Comparison of ENCODE assay signal across 29 cellular contexts in the genomic region with DNA sequence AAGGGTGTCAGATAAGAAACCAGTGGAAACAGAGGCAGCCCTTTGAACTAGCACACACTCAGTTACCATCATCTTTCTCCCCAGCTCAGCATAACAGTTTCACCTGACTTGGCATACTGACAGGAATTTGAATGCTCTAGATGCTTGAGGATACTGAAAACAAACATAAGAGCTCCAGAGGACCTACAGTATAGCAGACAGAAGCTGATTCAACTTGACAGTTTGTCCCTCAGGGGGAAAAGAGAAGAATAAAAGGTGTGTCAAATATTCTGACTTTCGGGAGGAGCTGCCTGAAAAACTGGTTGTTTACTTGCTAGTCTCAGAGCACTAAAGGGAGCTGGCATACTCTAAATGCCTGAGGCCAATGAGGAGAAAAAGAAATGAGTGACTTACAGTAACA. TPM values are rescaled to one million over a fixed set of nuclear protein-coding genes. Genes with fewer than 3 reads are reported as not detected.
DNase-seq lines count a peak whose midpoint lies in the region; ATAC-seq and TF ChIP-seq lines count a peak whose summit lies in the region.
"Had no signal": no experiment of that assay in that cellular context is flagged by ENCODE, and none has a peak within 500 bp of the region (broad histone marks: within the 10 kb centered on the region; RNA-seq: fewer than 3 reads in every experiment).

No MANE protein-coding gene starts in this region.

- H3K4me1 Mint-ChIP-seq in natural killer cell treated with Interleukin-12 subunit alpha and Interleukin-12 subunit beta and Interleukin-15 and Interleukin-18, amount 100 ng/mL, for 72 hours (ENCODE audit: low read depth in 2 of 2): no peaks in the 10 kb centered on the region
- H3K4me1 Mint-ChIP-seq: nephron progenitor cell; stimulated activated naive B cell treated with anti-CD40 and anti-IgM and Interleukin-4, amounts not matched to agents 10 μg/mL and 1 μg/mL and 100 μg/mL, for 72 hours had no signal

- no peaks in the 10 kb centered on the region for H3K36me3 ChIP-seq in breast epithelium
- H3K36me3 ChIP-seq: BLaER1 treated with 17β-estradiol and CSF1 and Interleukin-3, amounts not matched to agents 10 nM and 100 nM; left ventricle myocardium inferior; pancreas; right atrium auricular region; vagina had no signal

- no peaks in the 10 kb centered on the region for H3K27me3 Mint-ChIP-seq in natural killer cell treated with Interleukin-12 subunit alpha and Interleukin-12 subunit beta and Interleukin-15 and Interleukin-18, amount 100 ng/mL, for 72 hours
- H3K27me3 Mint-ChIP-seq: stimulated activated naive B cell treated with anti-CD40 and anti-IgM and Interleukin-4, amounts not matched to agents 10 μg/mL and 1 μg/mL and 100 μg/mL, for 72 hours had no signal

- H3K9me3 Mint-ChIP-seq in natural killer cell treated with Interleukin-12 subunit alpha and Interleukin-12 subunit beta and Interleukin-15 and Interleukin-18, amount 100 ng/mL, for 72 hours: peaks cover 36% of the 10 kb centered on the region

- no peak overlapping the region for H3K27ac ChIP-seq in breast epithelium
- no peak overlapping the region for H3K27ac ChIP-seq in epithelial cell of prostate
- H3K27ac ChIP-seq: BLaER1 treated with 17β-estradiol and CSF1 and Interleukin-3, amounts not matched to agents 10 nM and 100 nM; left ventricle myocardium inferior; pancreas; right atrium auricular region; SK-N-MC; vagina had no signal

- in situ Hi-C loops in T47D (cut with HindIII; ENCODE audit: low pct_unique_long_range_greater_than_20kb, low sequenced_read_pairs): no loop called here
- in situ Hi-C loops in KBM-7 (cut with MboI; ENCODE audit: low pct_unique_long_range_greater_than_20kb, low sequenced_read_pairs): no loop called here

- peaks cover 0 to 10% of the 10 kb centered on the region in 2 donors for H3K9me3 ChIP-seq in breast epithelium
- H3K9me3 ChIP-seq: pancreas, vagina had no signal

- peak; percentile 38 to 92 for DNase-seq in T47D (ENCODE audit: low read depth in 1 of 2, low spot score in 1 of 2)
- no peak for DNase-seq in breast epithelium (ENCODE audit: low spot score in 2 of 2)
- peak; percentile 75 for DNase-seq in NCI-H1105 treated with DMSO at 0.1 percent for 48 hours (lab: John Stamatoyannopoulos, UW)
- DNase-seq in epithelial cell of prostate (ENCODE audit: low read depth, low spot score): peak; percentile 20
- DNase-seq in natural killer cell treated with Interleukin-12 subunit alpha and Interleukin-12 subunit beta and Interleukin-15 and Interleukin-18, amount 100 ng/mL, for 72 hours (ENCODE audit: low spot score): no peak
- no peak for DNase-seq in KBM-7
- no peak for DNase-seq in nucleus accumbens (lab: John Stamatoyannopoulos, UW)
- DNase-seq in superior temporal gyrus (ENCODE audit: extremely low spot score): no peak
- DNase-seq: activated CD4-positive, alpha-beta T cell treated with anti-CD3 and anti-CD28 coated beads for 4 hours; activated T-cell treated with anti-CD3 and anti-CD28 coated beads, Interleukin-2, amount 50 U/mL, for 4 hours; erythroblast; foreskin fibroblast; HFFc6; immature natural killer cell; left ventricle myocardium inferior; NCI-H1048; NCI-H2081; NCI-H510A treated with DMSO at 0.1 percent for 48 hours; nephron progenitor cell; pancreas; stimulated activated CD4-positive, alpha-beta T cell treated with anti-CD3 and anti-CD28 coated beads, Interleukin-4, amount 100 ng/mL, for 24 hours; stimulated activated naive B cell treated with anti-CD40 and anti-IgM and Interleukin-4, amounts not matched to agents 10 μg/mL and 1 μg/mL and 100 μg/mL, for 72 hours had no signal

- no peak for TF ChIP-seq CTCF in breast epithelium (IDR thresholded peaks at IDR 0.05)

- TF ChIP-seq POLR2A in breast epithelium (IDR thresholded peaks at IDR 0.05): no peak

- H3K27ac Mint-ChIP-seq in natural killer cell treated with Interleukin-12 subunit alpha and Interleukin-12 subunit beta and Interleukin-15 and Interleukin-18, amount 100 ng/mL, for 72 hours: no peak overlapping the region
- H3K27ac Mint-ChIP-seq: HFFc6; immature natural killer cell; nephron progenitor cell; stimulated activated naive B cell treated with anti-CD40 and anti-IgM and Interleukin-4, amounts not matched to agents 10 μg/mL and 1 μg/mL and 100 μg/mL, for 72 hours; T-helper 1 cell treated with Interleukin-12 subunit alpha and Interleukin-12 subunit beta and Interleukin-4 antibody, amounts not matched to agents 30 μg/mL and 1 μg/mL, for 36 hours had no signal

- no peaks in the 10 kb centered on the region for H3K4me1 ChIP-seq in breast epithelium
- H3K4me1 ChIP-seq: BLaER1 treated with 17β-estradiol and CSF1 and Interleukin-3, amounts not matched to agents 10 nM and 100 nM; left ventricle myocardium inferior; pancreas; right atrium auricular region; vagina had no signal

- H3K4me3 Mint-ChIP-seq in natural killer cell treated with Interleukin-12 subunit alpha and Interleukin-12 subunit beta and Interleukin-15 and Interleukin-18, amount 100 ng/mL, for 72 hours: no peak overlapping the region
- H3K4me3 Mint-ChIP-seq: activated T-cell treated with anti-CD3 and anti-CD28 coated beads, Interleukin-2, amount 50 U/mL, for 4 hours; HFFc6; immature natural killer cell; nephron progenitor cell; stimulated activated naive B cell treated with anti-CD40 and anti-IgM and Interleukin-4, amounts not matched to agents 10 μg/mL and 1 μg/mL and 100 μg/mL, for 72 hours; T-helper 1 cell treated with Interleukin-12 subunit alpha and Interleukin-12 subunit beta and Interleukin-4 antibody, amounts not matched to agents 30 μg/mL and 1 μg/mL, for 36 hours had no signal

- intact Hi-C loops in breast epithelium (cut with DNase I; ENCODE audit: low total_unique reads): no loop called here

- ATAC-seq in natural killer cell treated with Interleukin-12 subunit alpha and Interleukin-12 subunit beta and Interleukin-15 and Interleukin-18, amount 100 ng/mL, for 72 hours: no peak
- ATAC-seq: activated T-cell treated with anti-CD3 and anti-CD28 coated beads, Interleukin-2, amount 50 U/mL, for 4 hours; pancreas; stimulated activated naive B cell treated with anti-CD40 and anti-IgM and Interleukin-4, amounts not matched to agents 10 μg/mL and 1 μg/mL and 100 μg/mL, for 72 hours had no signal

- no peak overlapping the region for H3K4me3 ChIP-seq in breast epithelium
- H3K4me3 ChIP-seq: BLaER1 treated with 17β-estradiol and CSF1 and Interleukin-3, amounts not matched to agents 10 nM and 100 nM; left ventricle myocardium inferior; pancreas; right atrium auricular region; SK-N-MC; vagina had no signal

- H3K36me3 Mint-ChIP-seq in natural killer cell treated with Interleukin-12 subunit alpha and Interleukin-12 subunit beta and Interleukin-15 and Interleukin-18, amount 100 ng/mL, for 72 hours: peaks cover 26% of the 10 kb centered on the region

- no peaks in the 10 kb centered on the region for H3K27me3 ChIP-seq in breast epithelium
- H3K27me3 ChIP-seq: BLaER1 treated with 17β-estradiol and CSF1 and Interleukin-3, amounts not matched to agents 10 nM and 100 nM; pancreas; right atrium auricular region; vagina had no signal

RNA-seq across cellular contexts. Expression of gene EYS, which starts 35.1 kb away (rescaled TPM):
- total RNA-seq in breast epithelium: 1 to 10 TPM in 2 of 3 donors, not detected in 1; 1.3 to 2.9 TPM
- total RNA-seq in natural killer cell treated with Interleukin-12 subunit alpha and Interleukin-12 subunit beta and Interleukin-15 and Interleukin-18, amount 100 ng/mL, for 72 hours: under 1 TPM in 1 of 2 donors, not detected in 1; 0.20 TPM
- total RNA-seq: activated T-cell treated with anti-CD3 and anti-CD28 coated beads, Interleukin-2, amount 50 U/mL, for 4 hours; chondrocyte; right atrium auricular region; RPMI7951; vagina had no signal

Comparison
In these comparisons a context has a peak if more than half of its experiments do, and no peak if none do; other contexts are left out.
1. DNase-seq: peak in T47D (2 of 2), NCI-H1105 treated with DMSO at 0.1 percent for 48 hours (single experiment) and epithelial cell of prostate (single experiment); none in breast epithelium (0 of 2), natural killer cell treated with Interleukin-12 subunit alpha and Interleukin-12 subunit beta and Interleukin-15 and Interleukin-18, amount 100 ng/mL, for 72 hours (single experiment), KBM-7 (single experiment), nucleus accumbens (0 of 56) and superior temporal gyrus (single experiment).